In the genomic region with DNA sequence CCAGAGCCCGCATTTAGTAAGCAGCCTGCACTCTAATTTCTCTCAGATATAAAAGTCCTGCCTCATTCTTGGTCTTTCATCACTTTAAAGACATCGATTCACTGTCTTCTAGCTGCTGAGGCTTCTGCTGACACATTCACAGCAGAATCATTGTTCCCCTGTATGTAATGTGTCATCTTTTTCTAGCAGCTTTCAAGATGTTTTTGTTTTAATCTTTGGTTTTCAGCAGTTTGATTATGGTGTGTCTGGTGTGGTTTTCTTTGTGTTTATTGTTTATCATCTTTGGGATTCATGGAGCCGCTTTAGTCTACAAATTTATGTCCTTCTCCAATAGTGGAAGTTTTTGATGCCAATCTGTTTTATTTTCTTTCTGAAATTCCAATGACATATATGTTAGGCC, we compare ENCODE assay signal across 21 cellular contexts.
"Had no signal": no experiment of that assay in that cellular context is flagged by ENCODE, and none has a peak within 500 bp of the region (broad histone marks: within the 10 kb centered on the region; RNA-seq: fewer than 3 reads in every experiment).

No MANE protein-coding gene starts in this region.

- H3K4me3 ChIP-seq: dorsolateral prefrontal cortex, heart right ventricle, lower lobe of right lung, pancreas, tibial artery, upper lobe of left lung, uterus had no signal

- H3K36me3 Mint-ChIP-seq: memory B cell, mesothelial cell of epicardium had no signal

- H3K4me3 Mint-ChIP-seq: memory B cell, mesothelial cell of epicardium, nephron had no signal

- H3K27ac Mint-ChIP-seq: memory B cell, mesothelial cell of epicardium, nephron, progenitor cell of endocrine pancreas had no signal

- ATAC-seq: heart right ventricle; left lobe of liver; lower lobe of right lung; pancreas; right cardiac atrium; stimulated activated naive CD8-positive, alpha-beta T cell treated with anti-CD3 and anti-CD28 coated beads, Interleukin-15, Interleukin-2, amounts not matched to agents 100 U/mL and 50 U/mL, for 24 hours had no signal

- H3K27ac ChIP-seq: dorsolateral prefrontal cortex, heart right ventricle, lower lobe of right lung, pancreas, tibial artery, upper lobe of left lung, uterus had no signal

- H3K9me3 Mint-ChIP-seq: memory B cell, mesothelial cell of epicardium, nephron had no signal

- H3K4me1 ChIP-seq: lower lobe of right lung, pancreas had no signal

- H3K9me3 ChIP-seq: heart right ventricle, lower lobe of right lung, pancreas, tibial artery, upper lobe of left lung, uterus had no signal

- H3K27me3 Mint-ChIP-seq: progenitor cell of endocrine pancreas had no signal

- DNase-seq: cortex of kidney; dorsolateral prefrontal cortex; effector CD8-positive, alpha-beta T cell; hypothalamus; lower lobe of right lung; occipital lobe; pancreas; right cardiac atrium; small intestine; stimulated activated CD4-positive, alpha-beta T cell treated with anti-CD3 and anti-CD28 coated beads, Interleukin-12 subunit alpha, Interleukin-12 subunit beta, amount 100 ng/mL, for 4 hours; stimulated activated CD4-positive, alpha-beta T cell treated with anti-CD3 and anti-CD28 coated beads, Interleukin-2, amount 100 ng/mL, for 48 hours; stimulated activated naive CD8-positive, alpha-beta T cell treated with anti-CD3 and anti-CD28 coated beads, Interleukin-15, Interleukin-2, amounts not matched to agents 100 U/mL and 50 U/mL, for 24 hours; tibial artery; upper lobe of left lung; uterus had no signal

- H3K27me3 ChIP-seq: dorsolateral prefrontal cortex, pancreas, upper lobe of left lung, uterus had no signal

- H3K36me3 ChIP-seq: heart right ventricle, lower lobe of right lung, pancreas, tibial artery, upper lobe of left lung, uterus had no signal

- H3K4me1 Mint-ChIP-seq: memory B cell had no signal
